In genomic region chr14:68795602-68796417, GRCh38 we compare ENCODE assay signal across 8 cellular contexts. TPM values are rescaled to one million over a fixed set of nuclear protein-coding genes. Genes with fewer than 3 reads are reported as not detected.
A peak's percentile ranks its signal among the peaks of the same experiment; 100 is the strongest.
DNase-seq lines count a peak whose midpoint lies in the region; ATAC-seq, FAIRE-seq and TF ChIP-seq lines count a peak whose summit lies in the region.

No MANE protein-coding gene starts in this region.

- TF ChIP-seq CTCF in BE2C (IDR thresholded peaks at IDR 0.05; ENCODE audit: low read depth, low read length) (peak; percentile 45), PC-9 (conservative IDR thresholded peaks at IDR 0.05) (peak; percentile 82), neutrophil (IDR thresholded peaks at IDR 0.05) (peak; percentile 98), tibial artery (IDR thresholded peaks at IDR 0.05) (peak; percentile 90 to 95)

- CTCF ChIA-PET in PC-9 (lab: Charles Lee) = interaction anchor here (0.5 to 0.9 kb wide), 5 partner anchors 8 to 1152 kb away, joined by 3 to 17 read pairs (median 4); no protein-coding TSS in a partner anchor

- H3K36me3 ChIP-seq in BE2C (no peaks in the 10 kb centered on the region), PC-9 (ENCODE audit: low read depth) (peaks cover 13% of the 10 kb centered on the region), neutrophil (peaks cover 10% of the 10 kb centered on the region), tibial artery (peaks cover 0 to 18% (median 13%) of the 10 kb centered on the region in 3 donors)

- H3K4me3 ChIP-seq in BE2C (ENCODE audit: low read depth, low read length) = peak overlapping the region; percentile 70
- peak overlapping the region; percentile 95 for H3K4me3 ChIP-seq in PC-9
- peak overlapping the region; percentile 74 to 99 for H3K4me3 ChIP-seq in neutrophil (ENCODE audit: low read depth in 1 of 2, low read length in 1 of 2)
- H3K4me3 ChIP-seq in tibial artery = peak overlapping the region; percentile 88 to 95

- no peak for FAIRE-seq in frontal cortex (lab: Jason Lieb, UNC)

- H3F3A ChIP-seq in PC-9 (ENCODE audit: insufficient read depth, low read depth) = peaks cover 60% of the 10 kb centered on the region

- H3K9me3 ChIP-seq in BE2C = no peaks in the 10 kb centered on the region
- 0 out of 2 replicates have a peak, but pooled peaks cover 4% of the 10 kb centered on the region for H3K9me3 ChIP-seq in PC-9 (ENCODE audit: insufficient read depth, low read depth)
- no peaks in the 10 kb centered on the region for H3K9me3 ChIP-seq in neutrophil
- H3K9me3 ChIP-seq in tibial artery = no peaks in the 10 kb centered on the region

- ATAC-seq in GM18873 (IDR thresholded peaks at IDR 0.05; ENCODE audit: low FRiP score, unreplicated experiment) (peak; percentile 27), HG03135 (IDR thresholded peaks at IDR 0.05; ENCODE audit: unreplicated experiment) (peak; percentile 37)

- H3K4me1 ChIP-seq in BE2C (peaks cover 10% of the 10 kb centered on the region), PC-9 (replicated peaks; ENCODE audit: insufficient read depth) (peaks cover 24% of the 10 kb centered on the region), neutrophil (ENCODE audit: control insufficient read depth in 1 of 2, insufficient read depth in 1 of 2, low read depth in 1 of 2, low read length in 1 of 2) (peaks cover 9 to 14% of the 10 kb centered on the region in 2 experiments), tibial artery (peaks cover 0 to 13% (median 9%) of the 10 kb centered on the region in 4 donors)

- BruUV-seq in PC-9 (replicated peaks; lab: Mats Ljungman, UMichigan) = no TSS peak

- intact Hi-C loops in PC-9 (cut with micrococcal nuclease; ENCODE audit: unreplicated experiment) (no loop called here), tibial artery (cut with DNase I; ENCODE audit: low total_unique reads) (no loop called here)

- DNase-seq in BE2C (peak; percentile 54), PC-9 (peak; percentile 72 to 90), activated gamma-delta T cell treated with Interleukin-2 at 50 U/mL for 16 hours (peak; percentile 68), frontal cortex (ENCODE audit: low spot score in 2 of 2) (peak; percentile 72 to 76), tibial artery (peak; percentile 82 to 93)

- peak overlapping the region; percentile 77 for H2AFZ ChIP-seq in PC-9

- H3K4me2 ChIP-seq in PC-9 = peak overlapping the region; percentile 100

- H4K20me1 ChIP-seq in PC-9 (ENCODE audit: insufficient read depth) = peaks cover 20% of the 10 kb centered on the region

- H3K27me3 ChIP-seq in BE2C (peaks cover 57% of the 10 kb centered on the region), PC-9 (ENCODE audit: insufficient read depth, low read depth) (no peaks in the 10 kb centered on the region), neutrophil (peaks cover 36% of the 10 kb centered on the region), tibial artery (no peaks in the 10 kb centered on the region)

- peak overlapping the region; percentile 98 for H3K27ac ChIP-seq in PC-9
- H3K27ac ChIP-seq in neutrophil = peak overlapping the region; percentile 100
- H3K27ac ChIP-seq in tibial artery = peak overlapping the region; percentile 96 to 100

- H3K9me2 ChIP-seq in PC-9 (ENCODE audit: insufficient read depth) = no peaks in the 10 kb centered on the region

- POLR2A ChIA-PET in PC-9 (lab: Charles Lee; ENCODE audit: unreplicated experiment) = interaction anchor here (0.6 to 1.3 kb wide), 11 partner anchors 23 to 1605 kb away, joined by 3 to 11 read pairs (median 4); partner anchors contain the start of gene ZFYVE26

- H3K79me2 ChIP-seq in PC-9 (ENCODE audit: low read depth) = peaks cover 54% of the 10 kb centered on the region

RNA-seq across cellular contexts. Expression of gene ZFP36L1, which starts 2.9 kb away (rescaled TPM):
- 0.71 TPM for polyA plus RNA-seq in BE2C (2012; ENCODE audit: insufficient read depth, insufficient read length, low read depth)
- total RNA-seq in PC-9 (2021) (179 and 237 TPM in 2 replicates), frontal cortex (4.1 TPM)

Comparison
In these comparisons a context has a peak if more than half of its experiments do, and no peak if none do; other contexts are left out.
1. Peak in every context shown above with its lines: DNase-seq, ATAC-seq, H3K4me3 ChIP-seq and H3K27ac ChIP-seq.
2. CTCF ChIP-seq: peak in every context shown above with its lines; median percentile 98 in neutrophil; 92 in tibial artery; 82 in PC-9; 45 in BE2C.
3. RNA of gene ZFP36L1, which starts 2.9 kb away (total RNA-seq): 179 to 237 TPM in PC-9; 4.1 TPM in frontal cortex (single experiment); every median in the first group is over 10 times any median in the second.